ENCODE assay signal across 10 cellular contexts in the genomic region with DNA sequence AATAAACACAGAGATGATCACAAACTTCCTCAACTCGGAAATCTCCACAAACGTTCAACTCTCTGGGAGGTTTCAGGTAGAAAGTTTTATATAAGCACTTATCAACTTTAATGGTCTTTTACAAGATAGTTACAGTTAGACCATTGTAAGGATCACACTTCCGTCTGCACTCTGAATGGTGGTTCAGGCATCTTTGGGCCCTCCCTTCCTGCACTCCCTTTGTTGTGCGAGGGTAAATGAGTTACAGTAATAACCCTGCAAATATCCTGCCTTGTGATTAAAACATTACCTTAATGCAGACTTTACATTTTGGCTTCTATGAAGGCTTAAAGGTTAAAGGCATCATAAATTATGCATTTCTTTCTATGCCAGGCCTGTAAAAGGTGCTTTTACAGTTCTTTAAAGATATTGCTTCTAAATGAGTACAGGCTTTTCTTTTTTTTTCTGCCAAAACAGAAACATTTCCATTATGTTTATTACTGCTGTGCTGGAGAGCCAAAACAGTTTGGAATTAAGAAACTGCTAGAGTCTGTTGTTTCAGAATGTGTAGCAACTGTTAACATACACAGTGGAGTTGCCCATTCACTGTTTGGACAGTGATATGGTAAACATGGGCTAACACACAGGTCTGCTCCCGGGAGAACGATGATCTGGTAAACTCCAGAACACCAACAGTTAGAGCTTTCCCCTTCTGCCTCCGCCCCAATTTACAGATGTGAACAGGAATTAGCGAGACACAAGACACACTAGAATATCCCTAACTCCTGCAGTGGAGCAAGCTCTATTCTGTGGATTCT. TPM values are rescaled to one million over a fixed set of nuclear protein-coding genes. Genes with fewer than 3 reads are reported as not detected.
DNase-seq lines count a peak whose midpoint lies in the region; ATAC-seq and TF ChIP-seq lines count a peak whose summit lies in the region.
"Had no signal": no experiment of that assay in that cellular context is flagged by ENCODE, and none has a peak within 500 bp of the region (broad histone marks: within the 10 kb centered on the region; RNA-seq: fewer than 3 reads in every experiment).

No MANE protein-coding gene starts in this region.

- peaks cover 19% of the 10 kb centered on the region for H3K4me1 ChIP-seq in left ventricle myocardium inferior
- H3K4me1 ChIP-seq in heart right ventricle = peaks cover 0 to 22% (median 13%) of the 10 kb centered on the region in 9 donors
- peaks cover 11 to 14% of the 10 kb centered on the region in 2 donors for H3K4me1 ChIP-seq in duodenal mucosa (ENCODE audit: control insufficient read depth in 1 of 2, insufficient read depth in 2 of 2, low read length in 2 of 2)
- peaks cover 0 to 19% of the 10 kb centered on the region in 2 donors for H3K4me1 ChIP-seq in muscle layer of duodenum (ENCODE audit: control insufficient read depth in 1 of 2, insufficient read depth in 2 of 2, low read length in 2 of 2)
- no peaks in the 10 kb centered on the region for H3K4me1 ChIP-seq in urinary bladder (ENCODE audit: insufficient read depth)

- H3K36me3 Mint-ChIP-seq in activated naive CD4-positive, alpha-beta T cell treated with anti-CD3 and anti-CD28 coated beads, Interleukin-2, amount 50 U/mL, for 72 hours = peaks cover 0 to 4% of the 10 kb centered on the region in 2 donors

- no peak for TF ChIP-seq CTCF in left ventricle myocardium inferior (IDR thresholded peaks at IDR 0.05; ENCODE audit: borderline replicate concordance)
- no peak for TF ChIP-seq CTCF in heart right ventricle (IDR thresholded peaks at IDR 0.05)

- ATAC-seq in heart right ventricle = no peak
- no peak for ATAC-seq in HG03442 (IDR thresholded peaks at IDR 0.05; ENCODE audit: unreplicated experiment)
- no peak for ATAC-seq in activated naive CD4-positive, alpha-beta T cell treated with anti-CD3 and anti-CD28 coated beads, Interleukin-2, amount 50 U/mL, for 72 hours

- DNase-seq in left ventricle myocardium inferior (no peak), heart right ventricle (no peak), NOMO-1 treated with DMSO at 0.1 percent for 48 hours (lab: John Stamatoyannopoulos, UW; ENCODE audit: unreplicated experiment) (no peak)
- no peak for DNase-seq in activated naive CD4-positive, alpha-beta T cell treated with anti-CD3 and anti-CD28 coated beads, Interleukin-2, amount 50 U/mL, for 72 hours (ENCODE audit: low spot score in 2 of 2)
- DNase-seq: activated gamma-delta T cell treated with Interleukin-2 at 50 U/mL for 16 hours, NCI-H2081 treated with DMSO at 0.1 percent for 48 hours had no signal

- peaks cover 58% of the 10 kb centered on the region for H3K27me3 ChIP-seq in left ventricle myocardium inferior (ENCODE audit: low read depth)
- H3K27me3 ChIP-seq in heart right ventricle = peaks cover 0 to 70% (median 21%) of the 10 kb centered on the region in 7 donors
- H3K27me3 ChIP-seq in duodenal mucosa (ENCODE audit: control insufficient read depth in 1 of 2, insufficient read depth in 2 of 2, low read length in 2 of 2) = peaks cover 48 to 79% of the 10 kb centered on the region in 2 donors
- H3K27me3 ChIP-seq in muscle layer of duodenum (ENCODE audit: low read depth, low read length) = no peaks in the 10 kb centered on the region

- H3K9ac ChIP-seq in duodenal mucosa (ENCODE audit: low read depth in 1 of 2, low read length in 2 of 2) = peak overlapping the region in 1 of 2 donors; percentile 33

- no peaks in the 10 kb centered on the region for H3K9me3 Mint-ChIP-seq in activated naive CD4-positive, alpha-beta T cell treated with anti-CD3 and anti-CD28 coated beads, Interleukin-2, amount 50 U/mL, for 72 hours

- H3K9me3 ChIP-seq in left ventricle myocardium inferior (replicated peaks) (peaks cover 5% of the 10 kb centered on the region), heart right ventricle (no peaks in the 10 kb centered on the region), duodenal mucosa (ENCODE audit: control insufficient read depth in 1 of 2, low read length in 2 of 2) (no peaks in the 10 kb centered on the region), muscle layer of duodenum (ENCODE audit: control insufficient read depth in 1 of 2, low read length in 2 of 2) (peaks cover 0 to 2% of the 10 kb centered on the region in 2 donors)

- H3K36me3 ChIP-seq in left ventricle myocardium inferior (no peaks in the 10 kb centered on the region), heart right ventricle (no peaks in the 10 kb centered on the region), duodenal mucosa (ENCODE audit: control insufficient read depth in 1 of 2, insufficient read depth in 2 of 2, low read length in 2 of 2) (no peaks in the 10 kb centered on the region), muscle layer of duodenum (ENCODE audit: control insufficient read depth in 1 of 2, insufficient read depth in 2 of 2, low read length in 2 of 2) (no peaks in the 10 kb centered on the region), urinary bladder (ENCODE audit: insufficient read depth) (no peaks in the 10 kb centered on the region)

- intact Hi-C loops in left ventricle myocardium inferior (cut with micrococcal nuclease) (no loop called here), heart right ventricle (cut with DNase I) (no loop called here)

- WGBS in heart right ventricle, 2 donors = 62 to 64% methylated on average over 8 of the region's 8 CpGs
- WGBS in urinary bladder = 31% methylated on average over 8 of the region's 8 CpGs

- H3K27ac ChIP-seq in left ventricle myocardium inferior (replicated peaks) = no peak overlapping the region
- H3K27ac ChIP-seq in heart right ventricle = no peak overlapping the region
- no peak overlapping the region for H3K27ac ChIP-seq in duodenal mucosa (ENCODE audit: low read depth, low read length)
- peak overlapping the region; percentile 52 for H3K27ac ChIP-seq in muscle layer of duodenum (ENCODE audit: low read length)
- H3K27ac ChIP-seq in urinary bladder (ENCODE audit: low read depth) = no peak overlapping the region

- H3K4me3 ChIP-seq in left ventricle myocardium inferior = peak overlapping the region; percentile 61
- peak overlapping the region in 4 of 10 donors; percentile 37 to 48 (median 42) for H3K4me3 ChIP-seq in heart right ventricle
- H3K4me3 ChIP-seq in duodenal mucosa (ENCODE audit: low read depth in 1 of 2, low read length in 2 of 2) = peak overlapping the region; percentile 45 to 62
- H3K4me3 ChIP-seq in muscle layer of duodenum (ENCODE audit: low read depth in 1 of 2, low read length in 2 of 2) = peak overlapping the region; percentile 66 to 82
- H3K4me3 ChIP-seq in urinary bladder (ENCODE audit: low read depth, low read length) = peak overlapping the region; percentile 41

- no peak overlapping the region for H3K27ac Mint-ChIP-seq in activated naive CD4-positive, alpha-beta T cell treated with anti-CD3 and anti-CD28 coated beads, Interleukin-2, amount 50 U/mL, for 72 hours

RNA-seq across cellular contexts. Expression of gene PRUNE2, which starts 1.1 kb away (rescaled TPM):
- total RNA-seq in left ventricle myocardium inferior (3.1 TPM), heart right ventricle (1 to 10 TPM in 9 of 10 donors, under 1 TPM in 1; 0.95 to 5.7 (median 1.9) TPM), urinary bladder (83.9 TPM)
- polyA plus RNA-seq in heart right ventricle (1 to 10 TPM in 1 of 2 donors, under 1 TPM in 1; 0.87 to 1.0 TPM), urinary bladder (181 TPM)
- total RNA-seq in activated naive CD4-positive, alpha-beta T cell treated with anti-CD3 and anti-CD28 coated beads, Interleukin-2, amount 50 U/mL, for 72 hours = under 1 TPM; 0.18 to 0.86 TPM

Comparison
In these comparisons a context has a peak if more than half of its experiments do, and no peak if none do; other contexts are left out.
1. RNA of gene PRUNE2, which starts 1.1 kb away (total RNA-seq): 83.9 TPM in urinary bladder (single experiment); 3.1 TPM in left ventricle myocardium inferior (single experiment), 0.95 to 5.7 TPM in heart right ventricle and 0.18 to 0.86 TPM in activated naive CD4-positive, alpha-beta T cell treated with anti-CD3 and anti-CD28 coated beads, Interleukin-2, amount 50 U/mL, for 72 hours; every median in the first group is over 10 times any median in the second.